23 cellular contexts compared by ENCODE assay signal in genomic region chrX:48909703-48910102, GRCh38. TPM values are rescaled to one million over a fixed set of nuclear protein-coding genes. Genes with fewer than 3 reads are reported as not detected.
DNase-seq lines count a peak whose midpoint lies in the region; ATAC-seq, FAIRE-seq and TF ChIP-seq lines count a peak whose summit lies in the region.
"Had no signal": no experiment of that assay in that cellular context is flagged by ENCODE, and none has a peak within 500 bp of the region (broad histone marks: within the 10 kb centered on the region; RNA-seq: fewer than 3 reads in every experiment).

No MANE protein-coding gene starts in this region.

- peak overlapping the region in 1 of 2 experiments; percentile 14; a peak in 2 of 4 replicates for H3K9ac ChIP-seq in K562 (ENCODE audit: insufficient read depth in 1 of 2, low read depth in 2 of 2, low read length in 2 of 2)

- peaks cover 4% of the 10 kb centered on the region for H3K27me3 Mint-ChIP-seq in IgD-negative memory B cell
- H3K27me3 Mint-ChIP-seq: activated B cell treated with CpG ODN at 0.5 μM for 24 hours had no signal

- no peak for TF ChIP-seq POLR2A in K562 (conservative IDR thresholded peaks at IDR 0.05)

- no peak for TF ChIP-seq EP300 in K562 (IDR thresholded peaks at IDR 0.05; ENCODE audit: low read length)

- BruUV-seq in K562 (replicated peaks; lab: Mats Ljungman, UMichigan): no TSS peak

- H3K27me3 ChIP-seq in K562 (ENCODE audit: control insufficient read depth in 2 of 2, insufficient read depth in 2 of 2, low read length in 2 of 2) (no peaks in the 10 kb centered on the region), neutrophil (no peaks in the 10 kb centered on the region)
- H3K27me3 ChIP-seq: body of pancreas, upper lobe of right lung had no signal

- POLR2A ChIA-PET in K562 (lab: Yijun Ruan, JAX): interaction anchor here (0.9 to 3.1 kb wide), 2 partner anchors 12 kb away, joined by 3 to 13 read pairs; partner anchors contain the start of genes PQBP1 and TIMM17B

- peaks cover 15% of the 10 kb centered on the region for H4K20me1 ChIP-seq in K562 (replicated peaks; ENCODE audit: control insufficient read depth, insufficient read depth, low read length)

- CTCF ChIA-PET in K562 (lab: Yijun Ruan, JAX; ENCODE audit: low intra/inter-chr PET ratio): no interaction called here

- no peak for FAIRE-seq in K562 (lab: Jason Lieb, UNC)
- FAIRE-seq: small intestine had no signal

- no peaks in the 10 kb centered on the region for H3K9me3 Mint-ChIP-seq in IgD-negative memory B cell
- H3K9me3 Mint-ChIP-seq: activated B cell treated with CpG ODN at 0.5 μM for 24 hours; CD8-positive, alpha-beta T cell had no signal

- no peaks in the 10 kb centered on the region for H3K9me3 ChIP-seq in K562 (replicated peaks; ENCODE audit: control insufficient read depth, insufficient read depth, low read depth, low read length)
- no peaks in the 10 kb centered on the region for H3K9me3 ChIP-seq in neutrophil
- H3K9me3 ChIP-seq: body of pancreas, upper lobe of right lung had no signal

- no peaks in the 10 kb centered on the region for H3K9me1 ChIP-seq in K562 (ENCODE audit: control insufficient read depth, insufficient read depth, low read length)

- H3K27ac Mint-ChIP-seq in IgD-negative memory B cell: peak overlapping the region in 2 of 3 donors; percentile 16 to 57
- H3K27ac Mint-ChIP-seq: activated B cell treated with CpG ODN at 0.5 μM for 24 hours had no signal

- no peak overlapping the region for H3K27ac ChIP-seq in K562 (ENCODE audit: extremely low read depth, low read depth, low read length)
- H3K27ac ChIP-seq in neutrophil: peak overlapping the region; percentile 68
- H3K27ac ChIP-seq: body of pancreas, HL-60, upper lobe of right lung had no signal

- H3K36me3 Mint-ChIP-seq in IgD-negative memory B cell: no peaks in the 10 kb centered on the region

- ATAC-seq in K562 (no peak), GM18502 (IDR thresholded peaks at IDR 0.05; ENCODE audit: poor library complexity, unreplicated experiment) (no peak), HG03280 (IDR thresholded peaks at IDR 0.05; ENCODE audit: unreplicated experiment) (no peak), GM18519 (IDR thresholded peaks at IDR 0.05; ENCODE audit: low FRiP score, unreplicated experiment) (no peak)
- ATAC-seq: body of pancreas; CD8-positive, alpha-beta T cell; upper lobe of right lung had no signal

- 90% methylated on average over 4 of the region's 13 CpGs for WGBS in K562 (ENCODE audit: insufficient coverage, low coverage, missing lambda C conversion rate)

- TF ChIP-seq CTCF in K562 (IDR thresholded peaks at IDR 0.05 in 2 of 3, conservative IDR thresholded peaks at IDR 0.05 in 1 of 3; ENCODE audit: insufficient read depth in 2 of 3, low read depth in 1 of 3, low read length in 3 of 3) (no peak), neutrophil (IDR thresholded peaks at IDR 0.05) (no peak)

- H3K4me3 ChIP-seq in K562 (no peak overlapping the region), neutrophil (ENCODE audit: low read depth in 1 of 2, low read length in 1 of 2) (no peak overlapping the region)
- H3K4me3 ChIP-seq: body of pancreas, lung, upper lobe of right lung had no signal

- H3K36me3 ChIP-seq in K562 (ENCODE audit: control insufficient read depth, insufficient read depth, low read length) (peaks cover 64% of the 10 kb centered on the region; the same call in 2 of the 3 replicates), neutrophil (peaks cover 40% of the 10 kb centered on the region)
- H3K36me3 ChIP-seq: upper lobe of right lung had no signal

- H3K4me1 Mint-ChIP-seq in IgD-negative memory B cell: peaks cover 12 to 26% (median 15%) of the 10 kb centered on the region in 3 donors

- peaks cover 32% of the 10 kb centered on the region for H3K79me2 ChIP-seq in K562 (ENCODE audit: control insufficient read depth, insufficient read depth, low read length)

- no peak overlapping the region for H2AFZ ChIP-seq in K562 (ENCODE audit: low read depth, low read length)

- no peak overlapping the region for H3K4me2 ChIP-seq in K562 (ENCODE audit: insufficient read depth, low read length)

- DNase-seq in K562 (ENCODE audit: extremely low read depth in 1 of 4, low spot score in 3 of 4): no peak
- DNase-seq: activated B cell treated with CpG ODN at 0.5 μM for 24 hours; activated CD4-positive, alpha-beta T cell treated with anti-CD3 and anti-CD28 coated beads, Interleukin-2, amount 50 U/mL, for 48 hours; body of pancreas; CD8-positive, alpha-beta T cell; DMS 273 treated with DMSO at 0.1 percent for 48 hours; HCEC 1CT; NCI-H1092 treated with DMSO at 0.1 percent for 48 hours; NCI-H2029; NCI-H2227 treated with DMSO at 0.1 percent for 48 hours; NCI-H774; Right ventricle myocardium superior; small intestine; stimulated activated CD4-positive, alpha-beta T cell treated with anti-CD3 and anti-CD28 coated beads, Interleukin-2, amount 100 ng/mL, for 24 hours; SW 1271; upper lobe of right lung had no signal

- H3K4me3 Mint-ChIP-seq in IgD-negative memory B cell: peak overlapping the region in 1 of 4 donors; percentile 4

- TF ChIP-seq RAD21 in K562 (CRISPR knock-in tag; conservative IDR thresholded peaks at IDR 0.05 in 1 of 2, IDR thresholded peaks at IDR 0.05 in 1 of 2): no peak

- intact Hi-C loops in K562 (cut with micrococcal nuclease): loop anchor here (5.0 to 10.0 kb wide), 2 partner anchors 147 to 275 kb away; partner anchors contain the start of gene GLOD5

- in situ Hi-C loops in K562 (cut with MboI): no loop called here

- H3K4me1 ChIP-seq in K562 (replicated peaks in 1 of 2; ENCODE audit: control insufficient read depth in 2 of 2, insufficient read depth in 2 of 2, low read length in 2 of 2) (peaks cover 30 to 32% of the 10 kb centered on the region in 2 experiments), neutrophil (ENCODE audit: control insufficient read depth in 1 of 2, insufficient read depth in 1 of 2, low read depth in 1 of 2, low read length in 1 of 2) (peaks cover 32 to 36% of the 10 kb centered on the region in 2 experiments)
- H3K4me1 ChIP-seq: upper lobe of right lung had no signal

RNA-seq across cellular contexts. Expression of gene SLC35A2, which starts 1.7 kb away (rescaled TPM):
- polyA plus RNA-seq in IgD-negative memory B cell (9.6 TPM), K562 (2011; rRNA removed) (37.4 and 59.3 TPM in 2 replicates), K562 (2014; fragmentation: Illumina TruSeq; extraction: Trizol) (37.6 and 42.6 TPM in 2 replicates), K562 (2014; fragmentation: Nextera tagmentation; extraction: Ambion mirVana) (1 to 10 TPM; 3.3 to 5.2 TPM), K562 (2014; rRNA removed) (32.3 and 36.5 TPM in 2 replicates)
- total RNA-seq in K562 (2011; cell fraction: chromatin; rRNA removed; ENCODE audit: low replicate concordance): 43.4 and 77.8 TPM in 2 replicates
- total RNA-seq in K562 (2011; cell fraction: nucleolus; rRNA removed): 85.0 and 85.7 TPM in 2 replicates
- 78.3 and 79.2 TPM in 2 replicates for total RNA-seq in K562 (2011; cell fraction: nucleoplasm; rRNA removed)
- total RNA-seq in K562 (2014; rRNA removed) (18.0 and 22.3 TPM in 2 replicates), K562 (2014; rRNA removed; fragmentation: Illumina TruSeq; extraction: Trizol) (19.6 and 19.8 TPM in 2 replicates), K562 (2015; rRNA removed; fragmentation: Illumina TruSeq; extraction: Trizol) (19.2 and 20.0 TPM in 2 replicates), K562 (2021) (32.3 and 38.9 TPM in 2 replicates)
- polyA plus RNA-seq in K562 (2011; cell fraction: cytosol; rRNA removed): 99.1 and 114 TPM in 2 replicates
- polyA plus RNA-seq in K562 (2011; cell fraction: nucleus; rRNA removed): 79.9 and 86.5 TPM in 2 replicates
- polyA plus RNA-seq in K562 (2012): 27.7 and 32.6 TPM in 2 replicates
- 32.1 and 45.8 TPM in 2 replicates for polyA minus RNA-seq in K562 (2011; rRNA and poly(A)+ RNA removed)
- 25.4 and 31.9 TPM in 2 replicates for polyA minus RNA-seq in K562 (2011; cell fraction: cytosol; rRNA and poly(A)+ RNA removed)
- polyA minus RNA-seq in K562 (2011; cell fraction: nucleus; rRNA and poly(A)+ RNA removed): 12.7 and 17.7 TPM in 2 replicates

RNA-seq across cellular contexts. Expression of gene PIM2, which starts 9.1 kb away (rescaled TPM):
- polyA plus RNA-seq in IgD-negative memory B cell (216 TPM), K562 (2011; rRNA removed) (161 and 197 TPM in 2 replicates), K562 (2014; fragmentation: Illumina TruSeq; extraction: Trizol) (187 and 191 TPM in 2 replicates), K562 (2014; fragmentation: Nextera tagmentation; extraction: Ambion mirVana) (10 to 100 TPM; 67.6 to 91.4 TPM), K562 (2014; rRNA removed) (101 and 102 TPM in 2 replicates)
- total RNA-seq in K562 (2011; cell fraction: chromatin; rRNA removed; ENCODE audit: low replicate concordance): 237 and 416 TPM in 2 replicates
- 275 and 304 TPM in 2 replicates for total RNA-seq in K562 (2011; cell fraction: nucleolus; rRNA removed)
- 289 and 300 TPM in 2 replicates for total RNA-seq in K562 (2011; cell fraction: nucleoplasm; rRNA removed)
- total RNA-seq in K562 (2014; rRNA removed) (110 and 140 TPM in 2 replicates), K562 (2014; rRNA removed; fragmentation: Illumina TruSeq; extraction: Trizol) (101 and 103 TPM in 2 replicates), K562 (2015; rRNA removed; fragmentation: Illumina TruSeq; extraction: Trizol) (104 and 108 TPM in 2 replicates), K562 (2021) (138 and 147 TPM in 2 replicates)
- 177 and 205 TPM in 2 replicates for polyA plus RNA-seq in K562 (2011; cell fraction: cytosol; rRNA removed)
- 230 and 303 TPM in 2 replicates for polyA plus RNA-seq in K562 (2011; cell fraction: nucleus; rRNA removed)
- 122 and 192 TPM in 2 replicates for polyA plus RNA-seq in K562 (2012)
- polyA minus RNA-seq in K562 (2011; rRNA and poly(A)+ RNA removed): 101 and 109 TPM in 2 replicates
- 72.5 and 90.1 TPM in 2 replicates for polyA minus RNA-seq in K562 (2011; cell fraction: cytosol; rRNA and poly(A)+ RNA removed)
- 79.4 and 90.6 TPM in 2 replicates for polyA minus RNA-seq in K562 (2011; cell fraction: nucleus; rRNA and poly(A)+ RNA removed)

RNA-seq across cellular contexts. Expression of gene PQBP1, which starts 12.0 kb away (rescaled TPM):
- polyA plus RNA-seq in IgD-negative memory B cell: 99.8 TPM
- 76.7 and 135 TPM in 2 replicates for total RNA-seq in K562 (2011; cell fraction: chromatin; rRNA removed; ENCODE audit: low replicate concordance)
- total RNA-seq in K562 (2011; cell fraction: nucleolus; rRNA removed): 111 and 112 TPM in 2 replicates
- 85.1 and 93.2 TPM in 2 replicates for total RNA-seq in K562 (2011; cell fraction: nucleoplasm; rRNA removed)
- 255 and 262 TPM in 2 replicates for total RNA-seq in K562 (2014; rRNA removed)
- total RNA-seq in K562 (2014; rRNA removed; fragmentation: Illumina TruSeq; extraction: Trizol): 64.7 and 75.4 TPM in 2 replicates
- 112 and 113 TPM in 2 replicates for total RNA-seq in K562 (2015; rRNA removed; fragmentation: Illumina TruSeq; extraction: Trizol)
- 182 and 197 TPM in 2 replicates for total RNA-seq in K562 (2021)
- 72.8 and 81.5 TPM in 2 replicates for polyA plus RNA-seq in K562 (2011; rRNA removed)
- 93.1 and 155 TPM in 2 replicates for polyA plus RNA-seq in K562 (2011; cell fraction: cytosol; rRNA removed)
- 195 and 239 TPM in 2 replicates for polyA plus RNA-seq in K562 (2011; cell fraction: nucleus; rRNA removed)
- polyA plus RNA-seq in K562 (2012): 178 and 226 TPM in 2 replicates
- 227 and 228 TPM in 2 replicates for polyA plus RNA-seq in K562 (2014; fragmentation: Illumina TruSeq; extraction: Trizol)
- polyA plus RNA-seq in K562 (2014; fragmentation: Nextera tagmentation; extraction: Ambion mirVana): 10 to 100 TPM; 41.3 to 77.0 TPM
- polyA plus RNA-seq in K562 (2014; rRNA removed): 172 and 186 TPM in 2 replicates
- polyA minus RNA-seq in K562 (2011; rRNA and poly(A)+ RNA removed): 50.6 and 77.1 TPM in 2 replicates
- 89.3 and 96.8 TPM in 2 replicates for polyA minus RNA-seq in K562 (2011; cell fraction: cytosol; rRNA and poly(A)+ RNA removed)
- 30.7 and 37.7 TPM in 2 replicates for polyA minus RNA-seq in K562 (2011; cell fraction: nucleus; rRNA and poly(A)+ RNA removed)

RNA-seq across cellular contexts. Expression of gene TIMM17B, which starts 12.1 kb away (rescaled TPM):
- polyA plus RNA-seq in IgD-negative memory B cell (90.3 TPM), K562 (2011; rRNA removed) (115 and 134 TPM in 2 replicates), K562 (2014; fragmentation: Illumina TruSeq; extraction: Trizol) (140 and 176 TPM in 2 replicates), K562 (2014; fragmentation: Nextera tagmentation; extraction: Ambion mirVana) (10 to 100 TPM in 1 of 2 experiments, 1 to 10 TPM in 1; 9.9 to 69.0 TPM), K562 (2014; rRNA removed) (176 and 184 TPM in 2 replicates)
- 26.5 and 78.9 TPM in 2 replicates for total RNA-seq in K562 (2011; cell fraction: chromatin; rRNA removed; ENCODE audit: low replicate concordance)
- total RNA-seq in K562 (2011; cell fraction: nucleolus; rRNA removed): 91.7 and 100 TPM in 2 replicates
- total RNA-seq in K562 (2011; cell fraction: nucleoplasm; rRNA removed): 70.7 and 84.2 TPM in 2 replicates
- total RNA-seq in K562 (2014; rRNA removed) (122 and 171 TPM in 2 replicates), K562 (2014; rRNA removed; fragmentation: Illumina TruSeq; extraction: Trizol) (45.7 and 66.0 TPM in 2 replicates), K562 (2015; rRNA removed; fragmentation: Illumina TruSeq; extraction: Trizol) (94.8 and 95.4 TPM in 2 replicates), K562 (2021) (156 and 158 TPM in 2 replicates)
- polyA plus RNA-seq in K562 (2011; cell fraction: cytosol; rRNA removed): 212 and 458 TPM in 2 replicates
- polyA plus RNA-seq in K562 (2011; cell fraction: nucleus; rRNA removed): 115 and 134 TPM in 2 replicates
- 154 and 205 TPM in 2 replicates for polyA plus RNA-seq in K562 (2012)
- 23.1 and 34.0 TPM in 2 replicates for polyA minus RNA-seq in K562 (2011; rRNA and poly(A)+ RNA removed)
- 48.4 and 49.6 TPM in 2 replicates for polyA minus RNA-seq in K562 (2011; cell fraction: cytosol; rRNA and poly(A)+ RNA removed)
- polyA minus RNA-seq in K562 (2011; cell fraction: nucleus; rRNA and poly(A)+ RNA removed): 19.5 and 26.3 TPM in 2 replicates

RNA-seq across cellular contexts. Expression of gene OTUD5, which starts 47.7 kb away (rescaled TPM):
- polyA plus RNA-seq in IgD-negative memory B cell (30.2 TPM), K562 (2011; rRNA removed) (97.4 and 102 TPM in 2 replicates), K562 (2014; fragmentation: Illumina TruSeq; extraction: Trizol) (86.9 and 99.8 TPM in 2 replicates), K562 (2014; fragmentation: Nextera tagmentation; extraction: Ambion mirVana) (1 to 10 TPM; 3.6 to 5.5 TPM), K562 (2014; rRNA removed) (80.4 and 87.7 TPM in 2 replicates)
- 120 and 216 TPM in 2 replicates for total RNA-seq in K562 (2011; cell fraction: chromatin; rRNA removed; ENCODE audit: low replicate concordance)
- total RNA-seq in K562 (2011; cell fraction: nucleolus; rRNA removed): 104 TPM in 2 replicates
- 75.4 and 94.3 TPM in 2 replicates for total RNA-seq in K562 (2011; cell fraction: nucleoplasm; rRNA removed)
- total RNA-seq in K562 (2014; rRNA removed) (59.0 and 62.6 TPM in 2 replicates), K562 (2014; rRNA removed; fragmentation: Illumina TruSeq; extraction: Trizol) (34.1 and 37.5 TPM in 2 replicates), K562 (2015; rRNA removed; fragmentation: Illumina TruSeq; extraction: Trizol) (38.3 and 38.7 TPM in 2 replicates), K562 (2021) (87.0 and 93.0 TPM in 2 replicates)
- 65.4 and 83.9 TPM in 2 replicates for polyA plus RNA-seq in K562 (2011; cell fraction: cytosol; rRNA removed)
- polyA plus RNA-seq in K562 (2011; cell fraction: nucleus; rRNA removed): 206 and 253 TPM in 2 replicates
- polyA plus RNA-seq in K562 (2012): 78.2 and 87.9 TPM in 2 replicates
- 73.1 and 111 TPM in 2 replicates for polyA minus RNA-seq in K562 (2011; rRNA and poly(A)+ RNA removed)
- polyA minus RNA-seq in K562 (2011; cell fraction: cytosol; rRNA and poly(A)+ RNA removed): 52.2 and 59.6 TPM in 2 replicates
- polyA minus RNA-seq in K562 (2011; cell fraction: nucleus; rRNA and poly(A)+ RNA removed): 25.6 and 31.1 TPM in 2 replicates
